Comparison of ENCODE assay signal across 18 cellular contexts in the genomic region with DNA sequence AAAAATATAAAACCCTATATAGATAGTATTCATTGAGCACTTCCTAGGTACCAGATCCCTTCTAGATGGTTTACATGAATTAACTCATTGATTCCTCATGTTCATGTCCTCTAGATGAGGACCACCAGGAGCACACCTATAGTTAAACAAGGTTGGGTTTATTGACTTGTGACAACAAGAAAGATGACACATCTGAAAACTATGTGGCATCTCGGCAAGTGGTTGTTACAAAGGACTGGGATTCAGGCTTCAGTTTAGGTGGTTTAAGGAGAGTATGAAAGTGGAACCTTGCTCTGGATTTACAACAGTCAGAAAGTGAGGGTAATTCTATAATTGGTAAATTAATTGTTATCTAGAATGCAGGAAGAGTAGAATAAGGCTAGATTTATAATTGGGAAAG.
DNase-seq lines count a peak whose midpoint lies in the region; ATAC-seq and TF ChIP-seq lines count a peak whose summit lies in the region.
"Had no signal": no experiment of that assay in that cellular context is flagged by ENCODE, and none has a peak within 500 bp of the region (broad histone marks: within the 10 kb centered on the region; RNA-seq: fewer than 3 reads in every experiment).

No MANE protein-coding gene starts in this region.

- no peaks in the 10 kb centered on the region for H3F3A ChIP-seq in GM23338 (replicated peaks; ENCODE audit: low read depth)
- H3F3A ChIP-seq in PC-3 (ENCODE audit: low read length, unreplicated experiment), result no peaks in the 10 kb centered on the region

- intact Hi-C loops in PC-3 (cut with micrococcal nuclease), result no loop called here

- H3K9ac ChIP-seq in PC-3 (ENCODE audit: low read length), result no peak overlapping the region

- no peaks in the 10 kb centered on the region for H3K36me3 Mint-ChIP-seq in GM23338 (ENCODE audit: low read depth)
- no peaks in the 10 kb centered on the region for H3K36me3 Mint-ChIP-seq in activated CD4-positive, alpha-beta T cell treated with anti-CD3 and anti-CD28 coated beads, Interleukin-2, amount 10 ng/mL, durations not matched to agents 7 days and 5 days (ENCODE audit: low read depth)

- H3K4me3 Mint-ChIP-seq in GM23338, result no peak overlapping the region
- H3K4me3 Mint-ChIP-seq in stimulated activated naive CD8-positive, alpha-beta T cell treated with anti-CD3 and anti-CD28 coated beads, Interleukin-15, amount 100 ng/mL, for 72 hours, result no peak overlapping the region
- H3K4me3 Mint-ChIP-seq in activated CD4-positive, alpha-beta T cell treated with anti-CD3 and anti-CD28 coated beads, Interleukin-2, amount 10 ng/mL, durations not matched to agents 7 days and 5 days, result no peak overlapping the region
- H3K4me3 Mint-ChIP-seq: B cell had no signal

- POLR2A ChIA-PET in PC-3 (lab: Charles Lee; ENCODE audit: unreplicated experiment), result no interaction called here
- POLR2A ChIA-PET in activated CD4-positive, alpha-beta T cell treated with anti-CD3 and anti-CD28 coated beads, Interleukin-2, amount 10 ng/mL, durations not matched to agents 7 days and 5 days (lab: Charles Lee), result no interaction called here

- H3K79me2 ChIP-seq in GM23338 (replicated peaks; ENCODE audit: insufficient read depth) (no peaks in the 10 kb centered on the region), PC-3 (ENCODE audit: low read length) (no peaks in the 10 kb centered on the region)

- BruUV-seq in PC-3 (replicated peaks; lab: Mats Ljungman, UMichigan), result no TSS peak

- no peaks in the 10 kb centered on the region for H3K36me3 ChIP-seq in GM23338 (ENCODE audit: insufficient read depth)
- no peaks in the 10 kb centered on the region for H3K36me3 ChIP-seq in PC-3 (ENCODE audit: low read depth, low read length)
- no peaks in the 10 kb centered on the region for H3K36me3 ChIP-seq in SJCRH30

- no peaks in the 10 kb centered on the region for H3K9me3 ChIP-seq in PC-3 (ENCODE audit: low read length)
- H3K9me3 ChIP-seq in SJCRH30 (replicated peaks), result no peaks in the 10 kb centered on the region

- ATAC-seq in GM23338 (no peak), PC-3 (no peak)
- ATAC-seq in stimulated activated naive CD8-positive, alpha-beta T cell treated with anti-CD3 and anti-CD28 coated beads, Interleukin-15, amount 100 ng/mL, for 72 hours, result no peak

- DNase-seq in GM23338 (ENCODE audit: low spot score) (no peak), PC-3 (peak; percentile 17), iPS-NIHi7 (ENCODE audit: extremely low spot score) (peak; percentile 19), NCI-H69 (lab: John Stamatoyannopoulos, UW) (no peak), SJCRH30 (no peak)
- DNase-seq in stimulated activated naive CD8-positive, alpha-beta T cell treated with anti-CD3 and anti-CD28 coated beads, Interleukin-15, amount 100 ng/mL, for 72 hours, result no peak
- DNase-seq in activated CD4-positive, alpha-beta T cell treated with anti-CD3 and anti-CD28 coated beads, Interleukin-2, amount 10 ng/mL, durations not matched to agents 7 days and 5 days, result no peak
- DNase-seq: COR-L47, DMS 273 treated with DMSO at 0.1 percent for 48 hours, GF-D8, KBM-7, NCI-H1105 treated with DMSO at 0.1 percent for 48 hours, NCI-H1694 treated with DMSO at 0.1 percent for 48 hours, NCI-H510A, NCI-H82, SIG-M5 had no signal

- no peak for TF ChIP-seq CTCF in GM23338 (conservative IDR thresholded peaks at IDR 0.05; ENCODE audit: low read depth in 2 of 2)
- TF ChIP-seq CTCF in PC-3 (conservative IDR thresholded peaks at IDR 0.05; ENCODE audit: low read depth, low read length), result no peak

- peaks cover 9% of the 10 kb centered on the region; the same call in 2 of the 3 replicates for H3K9me3 Mint-ChIP-seq in GM23338
- peaks cover 8% of the 10 kb centered on the region in 2 donors for H3K9me3 Mint-ChIP-seq in stimulated activated naive CD8-positive, alpha-beta T cell treated with anti-CD3 and anti-CD28 coated beads, Interleukin-15, amount 100 ng/mL, for 72 hours
- peaks cover 4% of the 10 kb centered on the region for H3K9me3 Mint-ChIP-seq in activated CD4-positive, alpha-beta T cell treated with anti-CD3 and anti-CD28 coated beads, Interleukin-2, amount 10 ng/mL, durations not matched to agents 7 days and 5 days

- H3K9me2 ChIP-seq in GM23338 (ENCODE audit: insufficient read depth) (no peaks in the 10 kb centered on the region), PC-3 (replicated peaks; ENCODE audit: low read length) (no peaks in the 10 kb centered on the region)

- no peak overlapping the region for H3K4me3 ChIP-seq in GM23338
- H3K4me3 ChIP-seq in PC-3 (ENCODE audit: low read length), result no peak overlapping the region
- no peak overlapping the region for H3K4me3 ChIP-seq in SJCRH30

- H2AFZ ChIP-seq in GM23338 (peak overlapping the region; percentile 72; the same call in 1 of the 2 replicates), PC-3 (ENCODE audit: low read length) (no peak overlapping the region)

- H3K4me2 ChIP-seq in GM23338, result no peak overlapping the region
- no peak overlapping the region for H3K4me2 ChIP-seq in PC-3 (ENCODE audit: low read length)

- H3K27ac ChIP-seq in GM23338 (ENCODE audit: low read depth) (no peak overlapping the region), PC-3 (ENCODE audit: low read length) (no peak overlapping the region), SJCRH30 (no peak overlapping the region)
- H3K27ac ChIP-seq: RWPE1 had no signal

- no peaks in the 10 kb centered on the region for H3K4me1 Mint-ChIP-seq in GM23338
- no peaks in the 10 kb centered on the region for H3K4me1 Mint-ChIP-seq in stimulated activated naive CD8-positive, alpha-beta T cell treated with anti-CD3 and anti-CD28 coated beads, Interleukin-15, amount 100 ng/mL, for 72 hours
- no peaks in the 10 kb centered on the region for H3K4me1 Mint-ChIP-seq in activated CD4-positive, alpha-beta T cell treated with anti-CD3 and anti-CD28 coated beads, Interleukin-2, amount 10 ng/mL, durations not matched to agents 7 days and 5 days
- H3K4me1 Mint-ChIP-seq: B cell had no signal

- H3K4me1 ChIP-seq in GM23338 (ENCODE audit: insufficient read depth) (no peaks in the 10 kb centered on the region), PC-3 (ENCODE audit: insufficient read depth, low read length) (no peaks in the 10 kb centered on the region), SJCRH30 (no peaks in the 10 kb centered on the region)

- H3K27me3 ChIP-seq in GM23338 (ENCODE audit: insufficient read depth) (no peaks in the 10 kb centered on the region), PC-3 (ENCODE audit: low read length) (no peaks in the 10 kb centered on the region), SJCRH30 (no peaks in the 10 kb centered on the region)

- H3K27ac Mint-ChIP-seq in GM23338, result no peak overlapping the region
- H3K27ac Mint-ChIP-seq in stimulated activated naive CD8-positive, alpha-beta T cell treated with anti-CD3 and anti-CD28 coated beads, Interleukin-15, amount 100 ng/mL, for 72 hours, result no peak overlapping the region
- no peak overlapping the region for H3K27ac Mint-ChIP-seq in activated CD4-positive, alpha-beta T cell treated with anti-CD3 and anti-CD28 coated beads, Interleukin-2, amount 10 ng/mL, durations not matched to agents 7 days and 5 days
- H3K27ac Mint-ChIP-seq: B cell had no signal

- peaks cover 3% of the 10 kb centered on the region for H3K27me3 Mint-ChIP-seq in GM23338 (ENCODE audit: insufficient read depth, low read depth, poor library complexity)
- H3K27me3 Mint-ChIP-seq in stimulated activated naive CD8-positive, alpha-beta T cell treated with anti-CD3 and anti-CD28 coated beads, Interleukin-15, amount 100 ng/mL, for 72 hours, result peaks cover 18% of the 10 kb centered on the region
- H3K27me3 Mint-ChIP-seq in activated CD4-positive, alpha-beta T cell treated with anti-CD3 and anti-CD28 coated beads, Interleukin-2, amount 10 ng/mL, durations not matched to agents 7 days and 5 days, result peaks cover 6% of the 10 kb centered on the region

- H4K20me1 ChIP-seq in GM23338 (replicated peaks; ENCODE audit: insufficient read depth), result no peaks in the 10 kb centered on the region
- no peaks in the 10 kb centered on the region for H4K20me1 ChIP-seq in PC-3 (ENCODE audit: low read length)

- CTCF ChIA-PET in PC-3 (lab: Charles Lee), result no interaction called here
- CTCF ChIA-PET in activated CD4-positive, alpha-beta T cell treated with anti-CD3 and anti-CD28 coated beads, Interleukin-2, amount 10 ng/mL, durations not matched to agents 7 days and 5 days (lab: Charles Lee), result no interaction called here

TF ChIP-seq in GM23338, 12 proteins besides CTCF, POLR2A, EP300 and RAD21 (continues in another document):
- TF ChIP-seq ZNF331 (CRISPR knock-in tag; IDR thresholded peaks at IDR 0.05; ENCODE audit: low read depth), result no peak
- TF ChIP-seq EZH2phosphoT487 (IDR thresholded peaks at IDR 0.05; ENCODE audit: unreplicated experiment), result no peak

Comparison
In these comparisons a context has a peak if more than half of its experiments do, and no peak if none do; other contexts are left out.
1. DNase-seq: peak in PC-3 (single experiment) and iPS-NIHi7 (single experiment); none in GM23338 (single experiment), NCI-H69 (single experiment), stimulated activated naive CD8-positive, alpha-beta T cell treated with anti-CD3 and anti-CD28 coated beads, Interleukin-15, amount 100 ng/mL, for 72 hours (0 of 2), activated CD4-positive, alpha-beta T cell treated with anti-CD3 and anti-CD28 coated beads, Interleukin-2, amount 10 ng/mL, durations not matched to agents 7 days and 5 days (single experiment) and SJCRH30 (0 of 2).